10 cellular contexts compared by ENCODE assay signal in genomic region chr1:66294692-66295384, GRCh38.
DNase-seq lines count a peak whose midpoint lies in the region; ATAC-seq and TF ChIP-seq lines count a peak whose summit lies in the region.
"Had no signal": no experiment of that assay in that cellular context is flagged by ENCODE, and none has a peak within 500 bp of the region (broad histone marks: within the 10 kb centered on the region; RNA-seq: fewer than 3 reads in every experiment).

No MANE protein-coding gene starts in this region.

- intact Hi-C loops in ascending aorta (cut with DNase I) (no loop called here), left ventricle myocardium superior (cut with micrococcal nuclease) (no loop called here)
- intact Hi-C loops in CD4-positive, alpha-beta T cell (cut with DNase I, micrococcal nuclease): no loop called here

- H3K27me3 Mint-ChIP-seq in activated T-cell treated with anti-CD3 and anti-CD28 coated beads, Interleukin-2, amount 50 U/mL, for 24 hours: no peaks in the 10 kb centered on the region
- no peaks in the 10 kb centered on the region for H3K27me3 Mint-ChIP-seq in type B pancreatic cell
- no peaks in the 10 kb centered on the region for H3K27me3 Mint-ChIP-seq in CD4-positive, alpha-beta T cell

- H3K4me3 Mint-ChIP-seq in activated T-cell treated with anti-CD3 and anti-CD28 coated beads, Interleukin-2, amount 50 U/mL, for 24 hours: peak overlapping the region; percentile 26
- no peak overlapping the region for H3K4me3 Mint-ChIP-seq in type B pancreatic cell
- no peak overlapping the region for H3K4me3 Mint-ChIP-seq in CD4-positive, alpha-beta T cell

- peak overlapping the region; percentile 8 to 13 for H3K27ac ChIP-seq in ascending aorta
- no peak overlapping the region for H3K27ac ChIP-seq in CD4-positive, alpha-beta T cell (ENCODE audit: low read depth, low read length)

- ATAC-seq in left ventricle myocardium superior: peak; percentile 70
- ATAC-seq in HG02798 (IDR thresholded peaks at IDR 0.05; ENCODE audit: poor library complexity, unreplicated experiment): no peak
- no peak for ATAC-seq in CD4-positive, alpha-beta T cell (ENCODE audit: poor library complexity)

- H3K36me3 Mint-ChIP-seq in activated T-cell treated with anti-CD3 and anti-CD28 coated beads, Interleukin-2, amount 50 U/mL, for 24 hours (ENCODE audit: low read depth): no peaks in the 10 kb centered on the region
- H3K36me3 Mint-ChIP-seq in type B pancreatic cell: no peaks in the 10 kb centered on the region
- no peaks in the 10 kb centered on the region for H3K36me3 Mint-ChIP-seq in CD4-positive, alpha-beta T cell (ENCODE audit: low read depth)

- H3K4me1 ChIP-seq in ascending aorta: no peaks in the 10 kb centered on the region

- peaks cover 57% of the 10 kb centered on the region for H3K4me1 Mint-ChIP-seq in activated T-cell treated with anti-CD3 and anti-CD28 coated beads, Interleukin-2, amount 50 U/mL, for 24 hours (ENCODE audit: low read depth)
- H3K4me1 Mint-ChIP-seq in type B pancreatic cell (ENCODE audit: unreplicated experiment): peaks cover 10% of the 10 kb centered on the region
- H3K4me1 Mint-ChIP-seq in CD4-positive, alpha-beta T cell (ENCODE audit: low read depth): peaks cover 24% of the 10 kb centered on the region

- DNase-seq in activated T-cell treated with anti-CD3 and anti-CD28 coated beads, Interleukin-2, amount 50 U/mL, for 24 hours: no peak
- DNase-seq in activated T-cell treated with anti-CD3 and anti-CD28 coated beads for 4 hours: no peak
- no peak for DNase-seq in ascending aorta (ENCODE audit: low spot score in 2 of 2)
- DNase-seq in left ventricle myocardium superior: no peak
- DNase-seq in type B pancreatic cell (ENCODE audit: extremely low spot score, unreplicated experiment): no peak
- no peak for DNase-seq in medulla oblongata (ENCODE audit: extremely low spot score)
- no peak for DNase-seq in CD4-positive, alpha-beta T cell
- DNase-seq: AML-193, heart right ventricle had no signal

- POLR2A ChIA-PET in CD4-positive, alpha-beta T cell (lab: Charles Lee): interaction anchor here (0.9 to 4.2 kb wide), 3 partner anchors 8 to 19 kb away, joined by 3 to 17 read pairs (median 3); no protein-coding TSS in a partner anchor

- H3K27ac Mint-ChIP-seq in activated T-cell treated with anti-CD3 and anti-CD28 coated beads, Interleukin-2, amount 50 U/mL, for 24 hours: peak overlapping the region; percentile 92
- peak overlapping the region; percentile 59 for H3K27ac Mint-ChIP-seq in type B pancreatic cell
- H3K27ac Mint-ChIP-seq in CD4-positive, alpha-beta T cell: no peak overlapping the region

- CTCF ChIA-PET in CD4-positive, alpha-beta T cell (lab: Charles Lee): interaction anchor here (0.7 kb wide), 1 partner anchor 9 kb away, joined by 3 read pairs; no protein-coding TSS in a partner anchor

- no peak for TF ChIP-seq CTCF in ascending aorta (IDR thresholded peaks at IDR 0.05)
- no peak for TF ChIP-seq CTCF in type B pancreatic cell (conservative IDR thresholded peaks at IDR 0.05)
- TF ChIP-seq CTCF in CD4-positive, alpha-beta T cell (IDR thresholded peaks at IDR 0.05): no peak

- H3K9me3 Mint-ChIP-seq in activated T-cell treated with anti-CD3 and anti-CD28 coated beads, Interleukin-2, amount 50 U/mL, for 24 hours: no peaks in the 10 kb centered on the region
- H3K9me3 Mint-ChIP-seq in type B pancreatic cell: no peaks in the 10 kb centered on the region
- H3K9me3 Mint-ChIP-seq in CD4-positive, alpha-beta T cell: no peaks in the 10 kb centered on the region

- no peaks in the 10 kb centered on the region for H3K9me3 ChIP-seq in ascending aorta
- no peaks in the 10 kb centered on the region for H3K9me3 ChIP-seq in CD4-positive, alpha-beta T cell (ENCODE audit: control insufficient read depth, low read length)
- H3K9me3 ChIP-seq: heart right ventricle had no signal

- no peaks in the 10 kb centered on the region for H3K36me3 ChIP-seq in ascending aorta
- H3K36me3 ChIP-seq: heart right ventricle had no signal

- H3K4me3 ChIP-seq in ascending aorta: no peak overlapping the region
- H3K4me3 ChIP-seq: heart right ventricle had no signal

- H3K27me3 ChIP-seq in ascending aorta: no peaks in the 10 kb centered on the region
- no peaks in the 10 kb centered on the region for H3K27me3 ChIP-seq in CD4-positive, alpha-beta T cell (ENCODE audit: control insufficient read depth, insufficient read depth, low read length)
- H3K27me3 ChIP-seq: heart right ventricle had no signal
